ENCODE assay signal across 18 cellular contexts in genomic region chr6:141726158-141726557, GRCh38.
DNase-seq lines count a peak whose midpoint lies in the region; ATAC-seq and TF ChIP-seq lines count a peak whose summit lies in the region.
"Had no signal": no experiment of that assay in that cellular context is flagged by ENCODE, and none has a peak within 500 bp of the region (broad histone marks: within the 10 kb centered on the region; RNA-seq: fewer than 3 reads in every experiment).

No MANE protein-coding gene starts in this region.

- peaks cover 17 to 20% of the 10 kb centered on the region in 2 experiments for H3K4me1 Mint-ChIP-seq in H9
- H3K4me1 Mint-ChIP-seq in T-helper 2 cell treated with Interferon-gamma antibody and Interleukin-4, amounts not matched to agents 5 μg/mL and 100 μg/mL, for 36 hours (ENCODE audit: low read depth): no peaks in the 10 kb centered on the region
- H3K4me1 Mint-ChIP-seq: immature natural killer cell, natural killer cell had no signal

- H3K9me3 ChIP-seq in H9 (ENCODE audit: control insufficient read depth, low read depth, low read length) (no peaks in the 10 kb centered on the region), osteoblast (ENCODE audit: low read depth, low read length) (no peaks in the 10 kb centered on the region)
- H3K9me3 ChIP-seq: BLaER1 treated with 17β-estradiol and CSF1 and Interleukin-3, amounts not matched to agents 10 nM and 100 nM; prostate gland; testis had no signal

- H2AFZ ChIP-seq in H9 (ENCODE audit: low read length) (no peak overlapping the region), osteoblast (ENCODE audit: low read length) (peak overlapping the region; percentile 82)

- no peaks in the 10 kb centered on the region for H3K23me2 ChIP-seq in H9 (ENCODE audit: insufficient read length, low read depth, low read length, poor library complexity, severe bottlenecking)

- WGBS in H9 (ENCODE audit: extremely low coverage, insufficient read length, low lambda C conversion rate): no CpG with 5 or more reads among the region's 3 CpGs

- TF ChIP-seq CTCF in H9 (conservative IDR thresholded peaks at IDR 0.05) (no peak), fibroblast of villous mesenchyme (IDR thresholded peaks at IDR 0.05; ENCODE audit: insufficient read depth, low read depth, low read length) (no peak), osteoblast (IDR thresholded peaks at IDR 0.05; ENCODE audit: extremely low read depth, low read depth, low read length) (no peak)

- H3K79me2 ChIP-seq in H9 (ENCODE audit: insufficient read depth, low read length) (no peaks in the 10 kb centered on the region), osteoblast (ENCODE audit: insufficient read depth, low read length) (no peaks in the 10 kb centered on the region)

- H2BK120ac ChIP-seq in H9 (ENCODE audit: low read depth, low read length, poor library complexity, severe bottlenecking): no peak overlapping the region

- H4K8ac ChIP-seq in H9 (replicated peaks; ENCODE audit: insufficient read length, low read depth, low read length): no peak overlapping the region

- H3K27ac ChIP-seq in H9 (ENCODE audit: insufficient read length, low read depth, low read length): no peak overlapping the region
- no peak overlapping the region for H3K27ac ChIP-seq in osteoblast (ENCODE audit: low read depth, low read length)
- H3K27ac ChIP-seq: BLaER1 treated with 17β-estradiol and CSF1 and Interleukin-3, amounts not matched to agents 10 nM and 100 nM; cardiac muscle cell; prostate gland; testis had no signal

- no peak overlapping the region for H2BK12ac ChIP-seq in H9 (ENCODE audit: insufficient read length, low read depth, low read length)

- H3K9ac ChIP-seq in H9 (ENCODE audit: extremely low read depth, insufficient read length, low read length): no peak overlapping the region
- H3K9ac ChIP-seq: BLaER1 treated with 17β-estradiol and CSF1 and Interleukin-3, amounts not matched to agents 10 nM and 100 nM had no signal

- H3K27ac Mint-ChIP-seq in H9: peak overlapping the region; percentile 13 to 57 (median 32); a peak in 4 of 7 replicates
- no peak overlapping the region for H3K27ac Mint-ChIP-seq in T-helper 2 cell treated with Interferon-gamma antibody and Interleukin-4, amounts not matched to agents 5 μg/mL and 100 μg/mL, for 36 hours
- H3K27ac Mint-ChIP-seq: immature natural killer cell, natural killer cell had no signal

- no peaks in the 10 kb centered on the region for H3K79me1 ChIP-seq in H9 (ENCODE audit: insufficient read depth, low read depth, low read length, poor library complexity, severe bottlenecking)

- H3K9me3 Mint-ChIP-seq in H9: no peaks in the 10 kb centered on the region
- no peaks in the 10 kb centered on the region for H3K9me3 Mint-ChIP-seq in T-helper 2 cell treated with Interferon-gamma antibody and Interleukin-4, amounts not matched to agents 5 μg/mL and 100 μg/mL, for 36 hours

- H4K91ac ChIP-seq in H9 (ENCODE audit: insufficient read length, low read depth, low read length): no peak overlapping the region

- no peak overlapping the region for H3K18ac ChIP-seq in H9 (ENCODE audit: insufficient read length, low read depth, low read length)

- H3K36me3 Mint-ChIP-seq in H9 (ENCODE audit: insufficient read depth in 1 of 3, low read depth in 3 of 3): no peaks in the 10 kb centered on the region
- no peaks in the 10 kb centered on the region for H3K36me3 Mint-ChIP-seq in T-helper 2 cell treated with Interferon-gamma antibody and Interleukin-4, amounts not matched to agents 5 μg/mL and 100 μg/mL, for 36 hours (ENCODE audit: low read depth)
- H3K36me3 Mint-ChIP-seq: immature natural killer cell, natural killer cell had no signal

- no peak overlapping the region for H2BK15ac ChIP-seq in H9 (ENCODE audit: low read depth, low read length)

- no peak overlapping the region for H3T11ph ChIP-seq in H9 (ENCODE audit: low read length)

- no peaks in the 10 kb centered on the region for H4K20me1 ChIP-seq in H9 (ENCODE audit: control insufficient read depth, insufficient read depth, insufficient read length)
- no peaks in the 10 kb centered on the region for H4K20me1 ChIP-seq in osteoblast (ENCODE audit: insufficient read depth, low read length)
- H4K20me1 ChIP-seq: BLaER1 treated with 17β-estradiol and CSF1 and Interleukin-3, amounts not matched to agents 10 nM and 100 nM had no signal

- no peaks in the 10 kb centered on the region for H3K27me3 ChIP-seq in H9 (ENCODE audit: insufficient read depth, low read length)
- H3K27me3 ChIP-seq in osteoblast (ENCODE audit: insufficient read depth, low read length): no peaks in the 10 kb centered on the region
- H3K27me3 ChIP-seq: BLaER1 treated with 17β-estradiol and CSF1 and Interleukin-3, amounts not matched to agents 10 nM and 100 nM; cardiac muscle cell; testis had no signal

- no peak overlapping the region for H2BK20ac ChIP-seq in H9 (ENCODE audit: low read depth, low read length, poor library complexity, severe bottlenecking)

- no peak overlapping the region for H3K56ac ChIP-seq in H9 (ENCODE audit: insufficient read length, low read depth, low read length)

- H2BK5ac ChIP-seq in H9 (ENCODE audit: insufficient read length, low read length): no peak overlapping the region

- H3K4me2 ChIP-seq in H9 (ENCODE audit: insufficient read depth, insufficient read length, low read length): no peak overlapping the region
- H3K4me2 ChIP-seq in osteoblast (ENCODE audit: insufficient read depth, low read length): peak overlapping the region; percentile 41
- H3K4me2 ChIP-seq: BLaER1 treated with 17β-estradiol and CSF1 and Interleukin-3, amounts not matched to agents 10 nM and 100 nM had no signal

- no peak overlapping the region for H3K4me3 ChIP-seq in fibroblast of villous mesenchyme (ENCODE audit: low read depth, low read length)
- no peak overlapping the region for H3K4me3 ChIP-seq in osteoblast (ENCODE audit: insufficient read depth, low read length)
- H3K4me3 ChIP-seq: BLaER1 treated with 17β-estradiol and CSF1 and Interleukin-3, amounts not matched to agents 10 nM and 100 nM; cardiac muscle cell; prostate gland; testis had no signal

- no peak overlapping the region for H3K4ac ChIP-seq in H9 (ENCODE audit: low read depth, low read length)

- H3K27me3 Mint-ChIP-seq in H9 (ENCODE audit: low read depth): no peaks in the 10 kb centered on the region
- H3K27me3 Mint-ChIP-seq in T-helper 2 cell treated with Interferon-gamma antibody and Interleukin-4, amounts not matched to agents 5 μg/mL and 100 μg/mL, for 36 hours (ENCODE audit: low read depth): no peaks in the 10 kb centered on the region

- in situ Hi-C loops in SK-MEL-5 (cut with HindIII; ENCODE audit: low pct_unique_long_range_greater_than_20kb, low sequenced_read_pairs): no loop called here

- H3K4me3 Mint-ChIP-seq in H9: no peak overlapping the region
- H3K4me3 Mint-ChIP-seq in T-helper 2 cell treated with Interferon-gamma antibody and Interleukin-4, amounts not matched to agents 5 μg/mL and 100 μg/mL, for 36 hours: no peak overlapping the region
- H3K4me3 Mint-ChIP-seq: immature natural killer cell, natural killer cell had no signal

- no peak overlapping the region for H3K23ac ChIP-seq in H9 (ENCODE audit: insufficient read length, low read depth, low read length)

- H4K5ac ChIP-seq in H9 (ENCODE audit: insufficient read length, low read depth, low read length): no peak overlapping the region

- DNase-seq in H9 (no peak), SK-MEL-5 (ENCODE audit: low read depth, low spot score) (peak; percentile 55), fibroblast of villous mesenchyme (ENCODE audit: low read depth) (peak; percentile 10), osteoblast (ENCODE audit: insufficient read length, low spot score, missing footprints) (no peak), amygdala (lab: John Stamatoyannopoulos, UW) (no peak)
- DNase-seq in T-helper 2 cell treated with Interferon-gamma antibody and Interleukin-4, amounts not matched to agents 5 μg/mL and 100 μg/mL, for 36 hours (ENCODE audit: low spot score): no peak
- DNase-seq: activated CD4-positive, CD25-positive, alpha-beta regulatory T cell treated with anti-CD3 and anti-CD28 coated beads, Interleukin-2, amount 50 U/mL, for 72 hours; immature natural killer cell; mammary epithelial cell; natural killer cell; NCI-H1436 treated with DMSO at 0.1 percent for 48 hours; SIG-M5; T-helper 9 cell; testis had no signal

- H3K36me3 ChIP-seq in osteoblast (ENCODE audit: insufficient read depth, low read length): no peaks in the 10 kb centered on the region
- H3K36me3 ChIP-seq: BLaER1 treated with 17β-estradiol and CSF1 and Interleukin-3, amounts not matched to agents 10 nM and 100 nM; cardiac muscle cell; prostate gland had no signal

- no peak for ATAC-seq in GM19351 (IDR thresholded peaks at IDR 0.05; ENCODE audit: unreplicated experiment)
- ATAC-seq: natural killer cell had no signal

- no peak overlapping the region for H3K14ac ChIP-seq in H9 (ENCODE audit: insufficient read depth, low read length)

- H3K4me1 ChIP-seq in H9 (ENCODE audit: insufficient read depth, low read length) (no peaks in the 10 kb centered on the region), osteoblast (ENCODE audit: insufficient read depth, low read length) (peaks cover 11% of the 10 kb centered on the region)
- H3K4me1 ChIP-seq: BLaER1 treated with 17β-estradiol and CSF1 and Interleukin-3, amounts not matched to agents 10 nM and 100 nM; prostate gland; testis had no signal

- H2AK5ac ChIP-seq in H9 (ENCODE audit: insufficient read length, low read length): no peak overlapping the region

Comparison
In these comparisons a context has a peak if more than half of its experiments do, and no peak if none do; other contexts are left out.
1. DNase-seq: peak in SK-MEL-5 (single experiment) and fibroblast of villous mesenchyme (single experiment); none in H9 (single experiment), osteoblast (single experiment), amygdala (0 of 56) and T-helper 2 cell treated with Interferon-gamma antibody and Interleukin-4, amounts not matched to agents 5 μg/mL and 100 μg/mL, for 36 hours (single experiment).